ENCODE assay signal across 22 cellular contexts in the genomic region with DNA sequence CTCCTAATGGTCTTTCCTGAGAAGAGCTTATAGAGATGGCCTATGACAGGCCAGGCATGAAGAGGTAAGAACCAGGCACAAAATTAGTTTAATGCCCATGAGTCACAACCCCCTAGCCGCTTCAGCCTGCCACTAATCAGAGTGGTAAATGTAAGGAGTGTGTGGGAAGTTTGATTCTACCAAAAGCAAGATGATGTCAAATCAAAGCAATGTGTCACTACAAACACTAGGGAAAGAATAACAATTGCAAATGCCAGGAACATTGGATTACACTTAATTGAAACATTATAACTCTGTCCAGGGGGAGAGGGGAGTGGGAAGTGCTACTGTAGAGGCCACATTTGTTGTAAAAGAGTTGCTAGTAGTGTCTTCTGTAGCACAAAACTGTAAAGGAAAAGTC.
DNase-seq lines count a peak whose midpoint lies in the region; ATAC-seq lines count a peak whose summit lies in the region.
"Had no signal": no experiment of that assay in that cellular context is flagged by ENCODE, and none has a peak within 500 bp of the region (broad histone marks: within the 10 kb centered on the region; RNA-seq: fewer than 3 reads in every experiment).

No MANE protein-coding gene starts in this region.

- no peak overlapping the region for H3K4me3 Mint-ChIP-seq in activated naive CD4-positive, alpha-beta T cell treated with anti-CD3 and anti-CD28 coated beads for 36 hours
- no peak overlapping the region for H3K4me3 Mint-ChIP-seq in activated T-helper 2 cell treated with anti-CD3 and anti-CD28 coated beads, Interferon-gamma antibody, Interleukin-2, Interleukin-4, amounts not matched to agents 10 μg/mL and 5 μg/mL and 100 μg/mL, durations not matched to agents 14 hours and 24 hours and 36 hours (ENCODE audit: low read depth)
- H3K4me3 Mint-ChIP-seq: activated naive CD8-positive, alpha-beta T cell treated with anti-CD3 and anti-CD28 coated beads, Interleukin-2, amount 50 U/mL, for 24 hours; activated T-helper 17 cell treated with anti-CD3 and anti-CD28 coated beads, Interleukin-2, amount 50 U/mL, for 72 hours; stimulated activated memory B cell treated with anti-CD40 and anti-IgM and Interleukin-4, amounts not matched to agents 10 μg/mL and 1 μg/mL and 100 μg/mL, for 72 hours had no signal

- no peaks in the 10 kb centered on the region for H3K4me1 Mint-ChIP-seq in activated naive CD4-positive, alpha-beta T cell treated with anti-CD3 and anti-CD28 coated beads for 36 hours (ENCODE audit: low read depth)
- H3K4me1 Mint-ChIP-seq in activated T-helper 2 cell treated with anti-CD3 and anti-CD28 coated beads, Interferon-gamma antibody, Interleukin-2, Interleukin-4, amounts not matched to agents 10 μg/mL and 5 μg/mL and 100 μg/mL, durations not matched to agents 14 hours and 24 hours and 36 hours (ENCODE audit: low read depth): no peaks in the 10 kb centered on the region
- H3K4me1 Mint-ChIP-seq: activated naive CD8-positive, alpha-beta T cell treated with anti-CD3 and anti-CD28 coated beads, Interleukin-2, amount 50 U/mL, for 24 hours; activated T-helper 17 cell treated with anti-CD3 and anti-CD28 coated beads, Interleukin-2, amount 50 U/mL, for 72 hours; stimulated activated memory B cell treated with anti-CD40 and anti-IgM and Interleukin-4, amounts not matched to agents 10 μg/mL and 1 μg/mL and 100 μg/mL, for 72 hours had no signal

- H3K9me3 Mint-ChIP-seq in activated naive CD4-positive, alpha-beta T cell treated with anti-CD3 and anti-CD28 coated beads for 36 hours: peaks cover 4% of the 10 kb centered on the region
- no peaks in the 10 kb centered on the region for H3K9me3 Mint-ChIP-seq in activated T-helper 2 cell treated with anti-CD3 and anti-CD28 coated beads, Interferon-gamma antibody, Interleukin-2, Interleukin-4, amounts not matched to agents 10 μg/mL and 5 μg/mL and 100 μg/mL, durations not matched to agents 14 hours and 24 hours and 36 hours

- CTCF ChIA-PET in activated naive CD4-positive, alpha-beta T cell treated with anti-CD3 and anti-CD28 coated beads for 36 hours (lab: Charles Lee): no interaction called here

- no peak overlapping the region for H3K27ac Mint-ChIP-seq in activated naive CD4-positive, alpha-beta T cell treated with anti-CD3 and anti-CD28 coated beads for 36 hours
- no peak overlapping the region for H3K27ac Mint-ChIP-seq in activated T-helper 2 cell treated with anti-CD3 and anti-CD28 coated beads, Interferon-gamma antibody, Interleukin-2, Interleukin-4, amounts not matched to agents 10 μg/mL and 5 μg/mL and 100 μg/mL, durations not matched to agents 14 hours and 24 hours and 36 hours
- H3K27ac Mint-ChIP-seq: activated naive CD8-positive, alpha-beta T cell treated with anti-CD3 and anti-CD28 coated beads, Interleukin-2, amount 50 U/mL, for 24 hours; activated T-helper 17 cell treated with anti-CD3 and anti-CD28 coated beads, Interleukin-2, amount 50 U/mL, for 72 hours; stimulated activated memory B cell treated with anti-CD40 and anti-IgM and Interleukin-4, amounts not matched to agents 10 μg/mL and 1 μg/mL and 100 μg/mL, for 72 hours had no signal

- DNase-seq in AG20443 (ENCODE audit: low spot score): peak; percentile 9
- peak; percentile 15 for DNase-seq in M059J (ENCODE audit: low read depth)
- DNase-seq in dedifferentiated amniotic fluid mesenchymal stem cell (ENCODE audit: extremely low spot score): peak; percentile 34
- DNase-seq in activated naive CD4-positive, alpha-beta T cell treated with anti-CD3 and anti-CD28 coated beads for 36 hours: no peak
- DNase-seq in activated T-helper 2 cell treated with anti-CD3 and anti-CD28 coated beads, Interferon-gamma antibody, Interleukin-2, Interleukin-4, amounts not matched to agents 10 μg/mL and 5 μg/mL and 100 μg/mL, durations not matched to agents 14 hours and 24 hours and 36 hours (ENCODE audit: low spot score): no peak
- no peak for DNase-seq in NCI-H2081 (lab: John Stamatoyannopoulos, UW)
- DNase-seq: activated naive CD8-positive, alpha-beta T cell treated with anti-CD3 and anti-CD28 coated beads, Interleukin-2, amount 50 U/mL, for 24 hours; caudate nucleus; DMS79; erythroblast; Karpas-422; left lung; midbrain; NCI-H1105 treated with DMSO at 0.1 percent for 48 hours; NCI-H2171 treated with DMSO at 0.1 percent for 48 hours; OCI-M1 had no signal

- H3K9me3 ChIP-seq in neuron (ENCODE audit: low read length): no peaks in the 10 kb centered on the region
- H3K9me3 ChIP-seq: left lung, neutrophil, right atrium auricular region had no signal

- intact Hi-C loops in activated naive CD4-positive, alpha-beta T cell treated with anti-CD3 and anti-CD28 coated beads for 36 hours (cut with micrococcal nuclease): no loop called here
- intact Hi-C loops in activated T-helper 2 cell treated with anti-CD3 and anti-CD28 coated beads, Interferon-gamma antibody, Interleukin-2, Interleukin-4, amounts not matched to agents 10 μg/mL and 5 μg/mL and 100 μg/mL, durations not matched to agents 14 hours and 24 hours and 36 hours (cut with micrococcal nuclease): no loop called here

- no peak for ATAC-seq in HG02610 (IDR thresholded peaks at IDR 0.05; ENCODE audit: unreplicated experiment)
- ATAC-seq: activated naive CD8-positive, alpha-beta T cell treated with anti-CD3 and anti-CD28 coated beads, Interleukin-2, amount 50 U/mL, for 24 hours; activated T-helper 17 cell treated with anti-CD3 and anti-CD28 coated beads, Interleukin-2, amount 50 U/mL, for 72 hours; left lung; stimulated activated memory B cell treated with anti-CD40 and anti-IgM and Interleukin-4, amounts not matched to agents 10 μg/mL and 1 μg/mL and 100 μg/mL, for 72 hours had no signal

- H2AFZ ChIP-seq in neuron (ENCODE audit: low read depth, low read length): peak overlapping the region; percentile 66

- no peaks in the 10 kb centered on the region for H3K27me3 ChIP-seq in neuron (ENCODE audit: insufficient read depth, low read length)
- H3K27me3 ChIP-seq: left lung, neutrophil, right atrium auricular region had no signal

- no peaks in the 10 kb centered on the region for H3K27me3 Mint-ChIP-seq in activated naive CD4-positive, alpha-beta T cell treated with anti-CD3 and anti-CD28 coated beads for 36 hours (ENCODE audit: low read depth)
- no peaks in the 10 kb centered on the region for H3K27me3 Mint-ChIP-seq in activated T-helper 2 cell treated with anti-CD3 and anti-CD28 coated beads, Interferon-gamma antibody, Interleukin-2, Interleukin-4, amounts not matched to agents 10 μg/mL and 5 μg/mL and 100 μg/mL, durations not matched to agents 14 hours and 24 hours and 36 hours (ENCODE audit: low read depth)
- H3K27me3 Mint-ChIP-seq: activated naive CD8-positive, alpha-beta T cell treated with anti-CD3 and anti-CD28 coated beads, Interleukin-2, amount 50 U/mL, for 24 hours; activated T-helper 17 cell treated with anti-CD3 and anti-CD28 coated beads, Interleukin-2, amount 50 U/mL, for 72 hours; stimulated activated memory B cell treated with anti-CD40 and anti-IgM and Interleukin-4, amounts not matched to agents 10 μg/mL and 1 μg/mL and 100 μg/mL, for 72 hours had no signal

- no peaks in the 10 kb centered on the region for H3K4me1 ChIP-seq in neuron (ENCODE audit: insufficient read depth, low read length)
- H3K4me1 ChIP-seq: left lung, right atrium auricular region had no signal

- no peaks in the 10 kb centered on the region for H3K36me3 ChIP-seq in neuron (ENCODE audit: insufficient read depth, low read length)
- H3K36me3 ChIP-seq: left lung, neutrophil, right atrium auricular region had no signal

- H3K36me3 Mint-ChIP-seq in activated naive CD4-positive, alpha-beta T cell treated with anti-CD3 and anti-CD28 coated beads for 36 hours (ENCODE audit: low read depth): no peaks in the 10 kb centered on the region
- no peaks in the 10 kb centered on the region for H3K36me3 Mint-ChIP-seq in activated T-helper 2 cell treated with anti-CD3 and anti-CD28 coated beads, Interferon-gamma antibody, Interleukin-2, Interleukin-4, amounts not matched to agents 10 μg/mL and 5 μg/mL and 100 μg/mL, durations not matched to agents 14 hours and 24 hours and 36 hours (ENCODE audit: low read depth)
- H3K36me3 Mint-ChIP-seq: stimulated activated memory B cell treated with anti-CD40 and anti-IgM and Interleukin-4, amounts not matched to agents 10 μg/mL and 1 μg/mL and 100 μg/mL, for 72 hours had no signal

- H3K4me3 ChIP-seq in neuron (ENCODE audit: low read length): no peak overlapping the region
- H3K4me3 ChIP-seq: left lung, right atrium auricular region had no signal

Comparison
In these comparisons a context has a peak if more than half of its experiments do, and no peak if none do; other contexts are left out.
1. DNase-seq: peak in AG20443 (single experiment), M059J (single experiment) and dedifferentiated amniotic fluid mesenchymal stem cell (single experiment); none in activated naive CD4-positive, alpha-beta T cell treated with anti-CD3 and anti-CD28 coated beads for 36 hours (single experiment), activated T-helper 2 cell treated with anti-CD3 and anti-CD28 coated beads, Interferon-gamma antibody, Interleukin-2, Interleukin-4, amounts not matched to agents 10 μg/mL and 5 μg/mL and 100 μg/mL, durations not matched to agents 14 hours and 24 hours and 36 hours (single experiment) and NCI-H2081 (0 of 2).